In the genomic region with DNA sequence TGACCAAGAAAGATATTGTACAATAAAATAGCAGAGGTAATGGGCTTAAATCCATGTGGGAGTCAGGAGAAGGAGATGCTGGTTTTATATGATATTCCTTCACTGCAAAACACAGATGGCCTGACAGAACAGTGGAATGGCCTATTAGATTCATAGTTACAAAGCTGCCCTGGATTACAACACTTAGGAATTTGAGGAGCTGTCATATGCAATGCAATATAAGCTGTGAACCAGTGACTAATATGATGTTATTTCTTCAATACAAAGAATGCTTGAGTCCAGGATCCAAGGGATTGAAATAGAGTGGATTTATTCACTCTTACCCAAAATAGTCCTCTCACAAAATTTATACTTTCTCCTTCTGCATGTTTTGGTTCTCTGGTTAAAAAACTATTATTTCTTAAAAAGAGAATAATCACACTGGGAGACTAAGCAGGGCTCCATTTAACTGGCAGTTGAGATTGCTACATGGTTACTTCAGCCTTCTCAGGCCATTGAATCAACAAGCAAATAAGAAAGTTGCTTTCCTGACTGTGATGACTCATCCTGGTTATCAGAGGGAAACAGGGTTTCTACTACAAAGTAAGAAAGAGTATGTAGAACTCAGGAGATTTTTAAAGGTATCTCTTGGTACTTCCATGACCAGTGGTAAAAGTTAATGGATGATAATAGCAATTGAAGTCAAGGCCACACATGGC, we compare ENCODE assay signal across 1 cellular context.
TF ChIP-seq lines count a peak whose summit lies in the region.

No MANE protein-coding gene starts in this region.

TF ChIP-seq in HCT116, 20 proteins besides CTCF, POLR2A, EP300 and RAD21 (continued from another document):
- TF ChIP-seq, protein P1, sequence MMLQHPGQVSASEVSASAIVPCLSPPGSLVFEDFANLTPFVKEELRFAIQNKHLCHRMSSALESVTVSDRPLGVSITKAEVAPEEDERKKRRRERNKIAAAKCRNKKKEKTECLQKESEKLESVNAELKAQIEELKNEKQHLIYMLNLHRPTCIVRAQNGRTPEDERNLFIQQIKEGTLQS (IDR thresholded peaks at IDR 0.05), result no peak
- TF ChIP-seq, protein P2, sequence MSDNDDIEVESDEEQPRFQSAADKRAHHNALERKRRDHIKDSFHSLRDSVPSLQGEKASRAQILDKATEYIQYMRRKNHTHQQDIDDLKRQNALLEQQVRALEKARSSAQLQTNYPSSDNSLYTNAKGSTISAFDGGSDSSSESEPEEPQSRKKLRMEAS (IDR thresholded peaks at IDR 0.05), result no peak
- TF ChIP-seq ZBTB33 (IDR thresholded peaks at IDR 0.05; ENCODE audit: extremely low read depth, insufficient replicate concordance, low read length), result no peak
TF ChIP-seq in HCT116: peak in this region for 3.
